32 cellular contexts compared by ENCODE assay signal in the genomic region with DNA sequence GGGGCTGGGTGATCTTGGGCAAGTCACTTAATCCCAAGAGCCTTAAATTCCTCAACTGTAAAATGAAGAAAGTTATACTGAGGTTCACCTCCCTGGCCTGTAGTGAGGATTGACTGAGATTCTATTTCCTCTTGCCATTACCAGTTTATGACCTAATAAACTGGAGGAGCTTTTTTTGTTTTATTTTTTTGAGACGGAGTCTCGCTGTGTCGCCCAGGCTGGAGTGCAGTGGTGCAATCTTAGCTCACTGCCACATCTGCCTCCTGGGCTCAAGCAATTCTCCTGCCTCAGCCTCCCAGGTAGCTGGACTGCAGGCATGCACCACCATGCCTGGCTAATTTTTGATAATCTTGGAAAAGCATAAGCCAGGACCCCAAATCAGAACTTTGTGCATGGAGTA.
"Had no signal": no experiment of that assay in that cellular context is flagged by ENCODE, and none has a peak within 500 bp of the region (broad histone marks: within the 10 kb centered on the region; RNA-seq: fewer than 3 reads in every experiment).

No MANE protein-coding gene starts in this region.

- ATAC-seq: activated CD4-positive, CD25-positive, alpha-beta regulatory T cell treated with anti-CD3 and anti-CD28 coated beads, Interleukin-2, amount 50 U/mL, for 24 hours; activated CD8-positive, alpha-beta memory T cell treated with anti-CD3 and anti-CD28 coated beads, Interleukin-2, amount 10 ng/mL, durations not matched to agents 7 days and 5 days; activated CD8-positive, alpha-beta T cell treated with anti-CD3 and anti-CD28 coated beads, Interleukin-2, amount 10 ng/mL, durations not matched to agents 7 days and 5 days; activated naive CD8-positive, alpha-beta T cell treated with anti-CD3 and anti-CD28 coated beads, Interleukin-2, amount 50 U/mL, for 24 hours; body of pancreas; gastroesophageal sphincter; T-helper 17 cell had no signal

- H3K27ac Mint-ChIP-seq: activated B cell treated with CpG ODN at 0.5 μM for 24 hours; activated CD4-positive, alpha-beta memory T cell treated with anti-CD3 and anti-CD28 coated beads for 36 hours; activated CD4-positive, alpha-beta T cell treated with anti-CD3 and anti-CD28 coated beads, Interleukin-2, amount 10 ng/mL, durations not matched to agents 24 days and 14 days; activated CD8-positive, alpha-beta memory T cell treated with anti-CD3 and anti-CD28 coated beads, Interleukin-2, amount 10 ng/mL, durations not matched to agents 7 days and 5 days; activated CD8-positive, alpha-beta T cell treated with anti-CD3 and anti-CD28 coated beads, Interleukin-2, amount 10 ng/mL, durations not matched to agents 7 days and 5 days; activated naive CD4-positive, alpha-beta T cell treated with anti-CD3 and anti-CD28 coated beads for 36 hours; activated naive CD4-positive, alpha-beta T cell treated with anti-CD3 and anti-CD28 coated beads, Interleukin-2, amount 50 U/mL, for 24 hours; activated naive CD8-positive, alpha-beta T cell treated with anti-CD3 and anti-CD28 coated beads for 36 hours; activated naive CD8-positive, alpha-beta T cell treated with anti-CD3 and anti-CD28 coated beads, Interleukin-2, amount 50 U/mL, for 24 hours; activated T-helper 1 cell treated with anti-CD3 and anti-CD28 coated beads, Interleukin-12 subunit alpha, Interleukin-12 subunit beta, Interleukin-2, Interleukin-4 antibody, amounts not matched to agents 30 ng/mL and 10 ng/mL and 1 ng/mL, durations not matched to agents 14 hours and 24 hours and 36 hours; activated T-helper 2 cell treated with anti-CD3 and anti-CD28 coated beads, Interferon-gamma antibody, Interleukin-2, Interleukin-4, amounts not matched to agents 10 μg/mL and 5 μg/mL and 100 μg/mL, durations not matched to agents 14 hours and 24 hours and 36 hours; T-helper 17 cell; T-helper 2 cell treated with Interferon-gamma antibody and Interleukin-4, amounts not matched to agents 5 μg/mL and 100 μg/mL, for 36 hours had no signal

- H3K27ac ChIP-seq: adrenal gland, body of pancreas, colonic mucosa, epithelial cell of prostate, esophagus squamous epithelium, gastroesophageal sphincter had no signal

- H3K4me1 Mint-ChIP-seq: activated B cell treated with CpG ODN at 0.5 μM for 24 hours; activated CD4-positive, alpha-beta T cell treated with anti-CD3 and anti-CD28 coated beads, Interleukin-2, amount 10 ng/mL, durations not matched to agents 24 days and 14 days; activated CD8-positive, alpha-beta memory T cell treated with anti-CD3 and anti-CD28 coated beads, Interleukin-2, amount 10 ng/mL, durations not matched to agents 7 days and 5 days; activated naive CD8-positive, alpha-beta T cell treated with anti-CD3 and anti-CD28 coated beads, Interleukin-2, amount 50 U/mL, for 24 hours had no signal

- H3K4me3 Mint-ChIP-seq: activated B cell treated with CpG ODN at 0.5 μM for 24 hours; activated CD4-positive, alpha-beta memory T cell treated with anti-CD3 and anti-CD28 coated beads for 36 hours; activated CD4-positive, alpha-beta T cell treated with anti-CD3 and anti-CD28 coated beads, Interleukin-2, amount 10 ng/mL, durations not matched to agents 24 days and 14 days; activated CD8-positive, alpha-beta memory T cell treated with anti-CD3 and anti-CD28 coated beads, Interleukin-2, amount 10 ng/mL, durations not matched to agents 7 days and 5 days; activated CD8-positive, alpha-beta T cell treated with anti-CD3 and anti-CD28 coated beads, Interleukin-2, amount 10 ng/mL, durations not matched to agents 7 days and 5 days; activated naive CD4-positive, alpha-beta T cell treated with anti-CD3 and anti-CD28 coated beads for 36 hours; activated naive CD4-positive, alpha-beta T cell treated with anti-CD3 and anti-CD28 coated beads, Interleukin-2, amount 50 U/mL, for 24 hours; activated naive CD8-positive, alpha-beta T cell treated with anti-CD3 and anti-CD28 coated beads for 36 hours; activated naive CD8-positive, alpha-beta T cell treated with anti-CD3 and anti-CD28 coated beads, Interleukin-2, amount 50 U/mL, for 24 hours; activated T-helper 1 cell treated with anti-CD3 and anti-CD28 coated beads, Interleukin-12 subunit alpha, Interleukin-12 subunit beta, Interleukin-2, Interleukin-4 antibody, amounts not matched to agents 30 ng/mL and 10 ng/mL and 1 ng/mL, durations not matched to agents 14 hours and 24 hours and 36 hours; T-helper 17 cell; T-helper 2 cell treated with Interferon-gamma antibody and Interleukin-4, amounts not matched to agents 5 μg/mL and 100 μg/mL, for 36 hours had no signal

- H3K27me3 ChIP-seq: adrenal gland, body of pancreas, colonic mucosa, esophagus squamous epithelium, gastroesophageal sphincter had no signal

- H3K36me3 Mint-ChIP-seq: activated CD4-positive, alpha-beta memory T cell treated with anti-CD3 and anti-CD28 coated beads for 36 hours; activated CD8-positive, alpha-beta memory T cell treated with anti-CD3 and anti-CD28 coated beads, Interleukin-2, amount 10 ng/mL, durations not matched to agents 7 days and 5 days; activated naive CD8-positive, alpha-beta T cell treated with anti-CD3 and anti-CD28 coated beads for 36 hours had no signal

- H3K9me3 Mint-ChIP-seq: activated B cell treated with CpG ODN at 0.5 μM for 24 hours; activated CD4-positive, alpha-beta memory T cell treated with anti-CD3 and anti-CD28 coated beads for 36 hours; activated CD4-positive, alpha-beta T cell treated with anti-CD3 and anti-CD28 coated beads, Interleukin-2, amount 10 ng/mL, durations not matched to agents 24 days and 14 days; activated naive CD4-positive, alpha-beta T cell treated with anti-CD3 and anti-CD28 coated beads for 36 hours; activated naive CD4-positive, alpha-beta T cell treated with anti-CD3 and anti-CD28 coated beads, Interleukin-2, amount 50 U/mL, for 24 hours; activated naive CD8-positive, alpha-beta T cell treated with anti-CD3 and anti-CD28 coated beads for 36 hours; activated naive CD8-positive, alpha-beta T cell treated with anti-CD3 and anti-CD28 coated beads, Interleukin-2, amount 50 U/mL, for 24 hours; activated T-helper 1 cell treated with anti-CD3 and anti-CD28 coated beads, Interleukin-12 subunit alpha, Interleukin-12 subunit beta, Interleukin-2, Interleukin-4 antibody, amounts not matched to agents 30 ng/mL and 10 ng/mL and 1 ng/mL, durations not matched to agents 14 hours and 24 hours and 36 hours; activated T-helper 2 cell treated with anti-CD3 and anti-CD28 coated beads, Interferon-gamma antibody, Interleukin-2, Interleukin-4, amounts not matched to agents 10 μg/mL and 5 μg/mL and 100 μg/mL, durations not matched to agents 14 hours and 24 hours and 36 hours; T-helper 2 cell treated with Interferon-gamma antibody and Interleukin-4, amounts not matched to agents 5 μg/mL and 100 μg/mL, for 36 hours had no signal

- H3K4me1 ChIP-seq: adrenal gland, body of pancreas, colonic mucosa, esophagus squamous epithelium, gastroesophageal sphincter had no signal

- H3K4me3 ChIP-seq: adrenal gland, body of pancreas, colonic mucosa, esophagus squamous epithelium, gastroesophageal sphincter had no signal

- DNase-seq: activated B cell treated with CpG ODN at 0.5 μM for 24 hours; activated CD4-positive, alpha-beta memory T cell treated with anti-CD3 and anti-CD28 coated beads for 36 hours; activated CD4-positive, alpha-beta T cell treated with anti-CD3 and anti-CD28 coated beads, Interleukin-2, amount 10 ng/mL, durations not matched to agents 24 days and 14 days; activated CD8-positive, alpha-beta memory T cell treated with anti-CD3 and anti-CD28 coated beads, Interleukin-2, amount 10 ng/mL, durations not matched to agents 7 days and 5 days; activated CD8-positive, alpha-beta memory T cell treated with anti-CD3 and anti-CD28 coated beads, Interleukin-2, amount 50 U/mL, for 4 hours; activated CD8-positive, alpha-beta T cell treated with anti-CD3 and anti-CD28 coated beads, Interleukin-2, amount 10 ng/mL, durations not matched to agents 7 days and 5 days; activated effector memory CD4-positive, alpha-beta T cell treated with anti-CD3 and anti-CD28 coated beads, Interleukin-2, amount 50 U/mL, for 16 hours; activated naive CD4-positive, alpha-beta T cell treated with anti-CD3 and anti-CD28 coated beads for 36 hours; activated naive CD8-positive, alpha-beta T cell treated with anti-CD3 and anti-CD28 coated beads for 36 hours; activated naive CD8-positive, alpha-beta T cell treated with anti-CD3 and anti-CD28 coated beads, Interleukin-2, amount 50 U/mL, for 24 hours; activated T-cell treated with anti-CD3 and anti-CD28 coated beads, Interleukin-2, amount 50 U/mL, for 1 hour; activated T-cell treated with anti-CD3 and anti-CD28 coated beads, Interleukin-2, amount 50 U/mL, for 48 hours; adrenal gland; amygdala; body of pancreas; caudate nucleus; cerebellar nuclear complex; colonic mucosa; effector CD8-positive, alpha-beta T cell; esophagus squamous epithelium; foreskin melanocyte; T-helper 1 cell; T-helper 17 cell; T1000 had no signal

- H3K36me3 ChIP-seq: adrenal gland, colonic mucosa, WERI-Rb-1 had no signal

- H3K27me3 Mint-ChIP-seq: activated B cell treated with CpG ODN at 0.5 μM for 24 hours; activated CD4-positive, alpha-beta memory T cell treated with anti-CD3 and anti-CD28 coated beads for 36 hours; activated CD4-positive, alpha-beta T cell treated with anti-CD3 and anti-CD28 coated beads, Interleukin-2, amount 10 ng/mL, durations not matched to agents 24 days and 14 days; activated naive CD4-positive, alpha-beta T cell treated with anti-CD3 and anti-CD28 coated beads, Interleukin-2, amount 50 U/mL, for 24 hours; activated naive CD8-positive, alpha-beta T cell treated with anti-CD3 and anti-CD28 coated beads, Interleukin-2, amount 50 U/mL, for 24 hours had no signal

- H3K9me3 ChIP-seq: adrenal gland, body of pancreas, colonic mucosa, esophagus squamous epithelium, gastroesophageal sphincter had no signal
